1 cellular context compared by ENCODE assay signal in genomic region chr17:53971361-53971760, GRCh38.
TF ChIP-seq lines count a peak whose summit lies in the region.

No MANE protein-coding gene starts in this region.

TF ChIP-seq in GM23338, 12 proteins besides CTCF, POLR2A, EP300 and RAD21 (continued from another document):
- TF ChIP-seq ZNF462 (CRISPR knock-in tag; IDR thresholded peaks at IDR 0.05) (no peak), ZNF331 (CRISPR knock-in tag; IDR thresholded peaks at IDR 0.05; ENCODE audit: low read depth) (no peak)
